In the genomic region with DNA sequence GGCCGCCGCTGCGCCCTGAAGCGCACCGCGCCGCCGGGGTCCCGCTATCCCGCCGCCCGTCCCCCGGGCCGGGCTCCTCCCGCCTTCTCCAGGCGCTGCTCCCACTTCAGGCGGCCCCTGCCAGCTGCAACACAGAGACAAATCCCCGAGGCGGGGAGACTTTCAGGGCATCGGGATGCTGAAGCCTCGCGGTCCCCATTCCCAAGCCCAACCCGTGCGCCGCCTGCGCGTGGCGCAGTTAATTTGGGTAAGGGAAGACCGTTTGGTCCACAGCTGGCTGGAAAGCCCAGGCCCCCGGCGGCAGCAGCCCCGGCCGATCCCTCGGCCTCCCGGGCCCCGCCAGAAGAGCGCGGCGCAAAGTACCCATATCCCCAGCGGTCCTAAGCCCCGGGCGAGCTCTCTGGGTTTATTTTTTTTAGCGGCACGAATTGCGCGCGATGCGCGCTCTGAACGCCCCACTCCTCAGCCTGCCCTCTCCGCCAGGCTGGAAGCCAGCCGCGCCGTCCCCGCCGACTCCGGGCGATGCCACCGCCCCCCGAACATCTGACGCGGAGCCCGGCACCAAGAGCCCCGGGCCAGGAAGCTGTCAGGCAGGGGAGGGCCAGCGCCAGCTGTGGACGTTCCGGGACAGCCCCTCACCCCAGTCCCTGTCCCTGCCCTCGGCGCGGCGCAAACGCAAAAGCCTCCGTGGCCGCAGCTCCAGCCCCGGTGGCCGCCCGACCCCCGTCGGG, we compare ENCODE assay signal across 8 cellular contexts. TPM values are rescaled to one million over a fixed set of nuclear protein-coding genes. Genes with fewer than 3 reads are reported as not detected.
DNase-seq lines count a peak whose midpoint lies in the region; ATAC-seq and TF ChIP-seq lines count a peak whose summit lies in the region.

No MANE protein-coding gene starts in this region.

- H3K4me3 ChIP-seq in GM06990 (replicated peaks; ENCODE audit: low read depth, low read length) (peak overlapping the region; percentile 85), osteoblast (ENCODE audit: insufficient read depth, low read length) (peak overlapping the region; percentile 93)

- peak overlapping the region; percentile 72 to 74 for H3K4me3 Mint-ChIP-seq in activated T-cell treated with anti-CD3 and anti-CD28 coated beads, Interleukin-2, amount 50 U/mL, for 72 hours

- peaks cover 42% of the 10 kb centered on the region for H3K4me1 ChIP-seq in osteoblast (ENCODE audit: insufficient read depth, low read length)

- intact Hi-C loops in cardiac septum (cut with DNase I) = loop anchor here (5.0 to 10.0 kb wide), 4 partner anchors 80 to 288 kb away; no protein-coding TSS in a partner anchor

- H3K36me3 ChIP-seq in GM06990 (ENCODE audit: control insufficient read depth, insufficient read depth, low read length) (no peaks in the 10 kb centered on the region), osteoblast (ENCODE audit: insufficient read depth, low read length) (peaks cover 37% of the 10 kb centered on the region)

- H3K9me3 Mint-ChIP-seq in activated T-cell treated with anti-CD3 and anti-CD28 coated beads, Interleukin-2, amount 50 U/mL, for 72 hours = no peaks in the 10 kb centered on the region

- H3K27me3 ChIP-seq in GM06990 (replicated peaks; ENCODE audit: control insufficient read depth, insufficient read depth, low read length) = no peaks in the 10 kb centered on the region
- H3K27me3 ChIP-seq in osteoblast (ENCODE audit: insufficient read depth, low read length) = no peaks in the 10 kb centered on the region

- H4K20me1 ChIP-seq in osteoblast (ENCODE audit: insufficient read depth, low read length) = peaks cover 36% of the 10 kb centered on the region

- peaks cover 66% of the 10 kb centered on the region for H3K79me2 ChIP-seq in osteoblast (ENCODE audit: insufficient read depth, low read length)

- H3K9me3 ChIP-seq in osteoblast (ENCODE audit: low read depth, low read length) = no peaks in the 10 kb centered on the region

- peak; percentile 31 for ATAC-seq in GM21360 (IDR thresholded peaks at IDR 0.05; ENCODE audit: unreplicated experiment)
- ATAC-seq in HG03520 (IDR thresholded peaks at IDR 0.05; ENCODE audit: unreplicated experiment) = peak; percentile 38
- peak; percentile 61 to 63 for ATAC-seq in activated T-cell treated with anti-CD3 and anti-CD28 coated beads, Interleukin-2, amount 50 U/mL, for 72 hours (replicated peaks in 1 of 2)

- H3K36me3 Mint-ChIP-seq in activated T-cell treated with anti-CD3 and anti-CD28 coated beads, Interleukin-2, amount 50 U/mL, for 72 hours (ENCODE audit: insufficient read depth in 2 of 2) = no peaks in the 10 kb centered on the region

- peak overlapping the region; percentile 94 for H3K27ac ChIP-seq in osteoblast (ENCODE audit: low read depth, low read length)

- peak overlapping the region; percentile 91 for H3K4me2 ChIP-seq in osteoblast (ENCODE audit: insufficient read depth, low read length)

- TF ChIP-seq CTCF in GM06990 (IDR thresholded peaks at IDR 0.05; ENCODE audit: insufficient read depth, low read length, poor library complexity, severe bottlenecking) (no peak), osteoblast (IDR thresholded peaks at IDR 0.05; ENCODE audit: extremely low read depth, low read depth, low read length) (no peak)

- DNase-seq in GM06990 (ENCODE audit: extremely low read depth, insufficient read length) = peak; percentile 64
- peak; percentile 7 to 21 for DNase-seq in activated T-cell treated with anti-CD3 and anti-CD28 coated beads, Interleukin-2, amount 50 U/mL, for 72 hours
- peak; percentile 76 for DNase-seq in cardiac septum (ENCODE audit: low spot score)
- peak; percentile 75 for DNase-seq in osteoblast (ENCODE audit: insufficient read length, low spot score, missing footprints)
- no peak for DNase-seq in NCI-H2196 (lab: John Stamatoyannopoulos, UW; ENCODE audit: unreplicated experiment)
- DNase-seq in CD1c-positive myeloid dendritic cell (ENCODE audit: extremely low spot score) = no peak

- no peaks in the 10 kb centered on the region for H3K4me1 Mint-ChIP-seq in activated T-cell treated with anti-CD3 and anti-CD28 coated beads, Interleukin-2, amount 50 U/mL, for 72 hours (ENCODE audit: low read depth)

- H3K27me3 Mint-ChIP-seq in activated T-cell treated with anti-CD3 and anti-CD28 coated beads, Interleukin-2, amount 50 U/mL, for 72 hours (ENCODE audit: low read depth) = peaks cover 40% of the 10 kb centered on the region

- no peak overlapping the region for H2AFZ ChIP-seq in osteoblast (ENCODE audit: low read length)

- no peak overlapping the region for H3K27ac Mint-ChIP-seq in activated T-cell treated with anti-CD3 and anti-CD28 coated beads, Interleukin-2, amount 50 U/mL, for 72 hours

RNA-seq across cellular contexts. Expression of a gene that starts 0.5 kb away (rescaled TPM):
- under 1 TPM; 0.50 to 0.79 TPM for total RNA-seq in activated T-cell treated with anti-CD3 and anti-CD28 coated beads, Interleukin-2, amount 50 U/mL, for 72 hours
- total RNA-seq in cardiac septum (32.1 TPM), osteoblast (1,453 and 1,556 TPM in 2 replicates)

Comparison
In these comparisons a context has a peak if more than half of its experiments do, and no peak if none do; other contexts are left out.
1. DNase-seq: peak in GM06990 (single experiment), activated T-cell treated with anti-CD3 and anti-CD28 coated beads, Interleukin-2, amount 50 U/mL, for 72 hours (2 of 2), cardiac septum (single experiment) and osteoblast (single experiment); none in NCI-H2196 (single experiment) and CD1c-positive myeloid dendritic cell (single experiment).
2. RNA of a gene that starts 0.5 kb away (total RNA-seq): 1,453 to 1,556 TPM in osteoblast; 32.1 TPM in cardiac septum (single experiment) and 0.50 to 0.79 TPM in activated T-cell treated with anti-CD3 and anti-CD28 coated beads, Interleukin-2, amount 50 U/mL, for 72 hours; every median in the first group is over 10 times any median in the second.
3. Peak in every context shown above with its lines, with median percentiles within 50 percentile points of each other: ATAC-seq.